In genomic region chr3:141286856-141287255, GRCh38 we compare ENCODE assay signal across 23 cellular contexts.
"Had no signal": no experiment of that assay in that cellular context is flagged by ENCODE, and none has a peak within 500 bp of the region (broad histone marks: within the 10 kb centered on the region; RNA-seq: fewer than 3 reads in every experiment).

No MANE protein-coding gene starts in this region.

- H2AFZ ChIP-seq: hepatocyte had no signal

- ATAC-seq: activated CD4-positive, alpha-beta T cell treated with anti-CD3 and anti-CD28 coated beads for 36 hours; activated naive CD8-positive, alpha-beta T cell treated with anti-CD3 and anti-CD28 coated beads, Interleukin-2, amount 50 U/mL, for 24 hours; activated T-cell treated with anti-CD3 and anti-CD28 coated beads, Interleukin-2, amount 50 U/mL, for 4 hours; foreskin keratinocyte; left colon; right cardiac atrium had no signal

- H3K27ac ChIP-seq: colonic mucosa, foreskin keratinocyte, hepatocyte, lower lobe of right lung, prostate gland, testis, upper lobe of left lung had no signal

- H3K4me3 ChIP-seq: colonic mucosa, hepatocyte, lower lobe of right lung, prostate gland, smooth muscle cell, testis, upper lobe of left lung had no signal

- H3K36me3 ChIP-seq: colonic mucosa, lower lobe of right lung, prostate gland had no signal

- H3K4me1 Mint-ChIP-seq: activated CD4-positive, alpha-beta T cell treated with anti-CD3 and anti-CD28 coated beads for 36 hours; activated naive CD8-positive, alpha-beta T cell treated with anti-CD3 and anti-CD28 coated beads, Interleukin-2, amount 50 U/mL, for 24 hours had no signal

- H3K27ac Mint-ChIP-seq: activated CD4-positive, alpha-beta memory T cell treated with anti-CD3 and anti-CD28 coated beads, Interleukin-2, amount 10 ng/mL, durations not matched to agents 7 days and 5 days; activated CD4-positive, alpha-beta T cell treated with anti-CD3 and anti-CD28 coated beads for 36 hours; activated naive CD4-positive, alpha-beta T cell treated with anti-CD3 and anti-CD28 coated beads for 36 hours; activated naive CD8-positive, alpha-beta T cell treated with anti-CD3 and anti-CD28 coated beads, Interleukin-2, amount 50 U/mL, for 24 hours; brain; mesothelial cell of epicardium; natural killer cell treated with Interleukin-12 subunit alpha and Interleukin-12 subunit beta and Interleukin-15 and Interleukin-18, amount 100 ng/mL, for 72 hours had no signal

- DNase-seq: activated CD4-positive, alpha-beta memory T cell treated with anti-CD3 and anti-CD28 coated beads, Interleukin-2, amount 10 ng/mL, durations not matched to agents 7 days and 5 days; activated CD4-positive, alpha-beta T cell treated with anti-CD3 and anti-CD28 coated beads for 36 hours; activated naive CD4-positive, alpha-beta T cell treated with anti-CD3 and anti-CD28 coated beads for 36 hours; activated naive CD8-positive, alpha-beta T cell treated with anti-CD3 and anti-CD28 coated beads, Interleukin-2, amount 50 U/mL, for 24 hours; activated T-cell treated with anti-CD3 and anti-CD28 coated beads, Interleukin-2, amount 50 U/mL, for 4 hours; anterior cingulate cortex; central memory CD4-positive, alpha-beta T cell; colonic mucosa; foreskin keratinocyte; islet precursor cell; left colon; lower lobe of right lung; nucleus accumbens; right cardiac atrium; stimulated activated CD4-positive, alpha-beta T cell treated with anti-CD3 and anti-CD28 coated beads, Interleukin-4, amount 100 ng/mL, for 1 hour; testis had no signal

- H3K4me3 Mint-ChIP-seq: activated CD4-positive, alpha-beta memory T cell treated with anti-CD3 and anti-CD28 coated beads, Interleukin-2, amount 10 ng/mL, durations not matched to agents 7 days and 5 days; activated CD4-positive, alpha-beta T cell treated with anti-CD3 and anti-CD28 coated beads for 36 hours; activated naive CD4-positive, alpha-beta T cell treated with anti-CD3 and anti-CD28 coated beads for 36 hours; activated naive CD8-positive, alpha-beta T cell treated with anti-CD3 and anti-CD28 coated beads, Interleukin-2, amount 50 U/mL, for 24 hours; activated T-cell treated with anti-CD3 and anti-CD28 coated beads, Interleukin-2, amount 50 U/mL, for 4 hours; brain; mesothelial cell of epicardium; natural killer cell treated with Interleukin-12 subunit alpha and Interleukin-12 subunit beta and Interleukin-15 and Interleukin-18, amount 100 ng/mL, for 72 hours had no signal

- H3K4me1 ChIP-seq: colonic mucosa, foreskin keratinocyte, lower lobe of right lung, prostate gland had no signal

- H3K27me3 ChIP-seq: colonic mucosa, foreskin keratinocyte, hepatocyte, testis, upper lobe of left lung had no signal

- H3K9me3 Mint-ChIP-seq: activated CD4-positive, alpha-beta memory T cell treated with anti-CD3 and anti-CD28 coated beads, Interleukin-2, amount 10 ng/mL, durations not matched to agents 7 days and 5 days; activated naive CD4-positive, alpha-beta T cell treated with anti-CD3 and anti-CD28 coated beads for 36 hours; activated naive CD8-positive, alpha-beta T cell treated with anti-CD3 and anti-CD28 coated beads, Interleukin-2, amount 50 U/mL, for 24 hours; activated T-cell treated with anti-CD3 and anti-CD28 coated beads, Interleukin-2, amount 50 U/mL, for 4 hours; brain; mesothelial cell of epicardium; natural killer cell treated with Interleukin-12 subunit alpha and Interleukin-12 subunit beta and Interleukin-15 and Interleukin-18, amount 100 ng/mL, for 72 hours had no signal

- H3K9me3 ChIP-seq: colonic mucosa, lower lobe of right lung, prostate gland, testis, upper lobe of left lung had no signal

- H3K79me2 ChIP-seq: hepatocyte had no signal

- H3K4me2 ChIP-seq: hepatocyte, smooth muscle cell had no signal

- H3K27me3 Mint-ChIP-seq: activated CD4-positive, alpha-beta memory T cell treated with anti-CD3 and anti-CD28 coated beads, Interleukin-2, amount 10 ng/mL, durations not matched to agents 7 days and 5 days; activated CD4-positive, alpha-beta T cell treated with anti-CD3 and anti-CD28 coated beads for 36 hours; activated naive CD8-positive, alpha-beta T cell treated with anti-CD3 and anti-CD28 coated beads, Interleukin-2, amount 50 U/mL, for 24 hours; brain; natural killer cell treated with Interleukin-12 subunit alpha and Interleukin-12 subunit beta and Interleukin-15 and Interleukin-18, amount 100 ng/mL, for 72 hours had no signal
